Comparison of ENCODE assay signal across 11 cellular contexts in the genomic region with DNA sequence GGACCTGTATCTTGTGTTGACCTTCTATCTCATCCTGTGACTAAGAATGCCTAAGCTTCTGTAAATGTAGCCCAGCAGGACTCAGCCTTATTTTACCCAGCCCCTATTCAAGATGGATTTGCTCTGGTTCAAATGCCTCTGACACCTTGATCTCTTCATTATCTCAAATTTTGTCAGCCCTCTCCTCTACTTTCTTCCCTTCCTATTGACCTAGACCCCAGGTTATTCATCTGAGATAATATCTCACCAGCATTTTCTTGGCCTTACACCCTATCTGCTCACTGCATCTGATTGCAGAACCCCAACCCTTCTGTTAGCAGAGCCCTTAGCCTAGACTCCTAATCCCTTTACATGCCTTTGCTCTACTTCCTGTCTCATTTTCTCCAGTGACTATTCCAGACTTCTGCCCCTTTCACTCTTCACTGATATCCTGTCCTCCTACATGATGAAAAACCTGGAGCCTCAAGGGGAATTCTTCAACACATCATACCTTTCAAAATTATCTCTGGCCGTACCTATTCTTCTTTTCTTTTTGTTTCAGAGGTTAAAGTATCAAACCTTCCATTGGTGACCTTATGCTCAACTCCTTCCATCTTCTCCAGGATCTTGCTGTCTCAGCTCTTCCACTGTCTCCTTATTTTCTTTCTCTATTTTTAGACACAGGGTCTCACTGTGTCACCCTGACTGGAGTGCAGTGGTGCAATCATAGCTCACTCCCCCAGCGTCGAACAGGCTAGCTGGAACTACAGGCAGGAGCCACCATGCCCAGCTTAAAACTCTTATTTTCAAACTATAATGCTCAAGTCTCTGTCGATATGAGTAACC. TPM values are rescaled to one million over a fixed set of nuclear protein-coding genes. Genes with fewer than 3 reads are reported as not detected.
"Had no signal": no experiment of that assay in that cellular context is flagged by ENCODE, and none has a peak within 500 bp of the region (broad histone marks: within the 10 kb centered on the region; RNA-seq: fewer than 3 reads in every experiment).

No MANE protein-coding gene starts in this region.

- H2AFZ ChIP-seq: GM23248 had no signal

- FAIRE-seq: HTR-8/SVneo had no signal

- H3K27ac ChIP-seq: GM23248 had no signal

- H3K4me3 Mint-ChIP-seq: HFFc6 had no signal

- H3K4me1 ChIP-seq: HAP-1 had no signal

- H3K36me3 ChIP-seq: HAP-1 had no signal

- ATAC-seq: HCT116 had no signal

- H3K9me3 ChIP-seq: HAP-1 had no signal

- H3K27ac Mint-ChIP-seq: HFFc6 had no signal

- H3K9me3 Mint-ChIP-seq: HFFc6 had no signal

- DNase-seq: GM23248, GOT3, H7, HFFc6, IMR-90, KBM-7 had no signal

- H3K4me3 ChIP-seq: GM23248, HAP-1 had no signal

- H3K9ac ChIP-seq: GM23248 had no signal

RNA-seq across cellular contexts. Expression of a gene that starts 44.9 kb away (rescaled TPM):
- total RNA-seq: GM23248, H4, H7, HFFc6, HT-29, IMR-90 had no signal
- polyA plus RNA-seq: GM23248, IMR-90 had no signal
